Comparison of ENCODE assay signal across 12 cellular contexts in genomic region chr5:68048529-68048928, GRCh38.
DNase-seq lines count a peak whose midpoint lies in the region; ATAC-seq and TF ChIP-seq lines count a peak whose summit lies in the region.
"Had no signal": no experiment of that assay in that cellular context is flagged by ENCODE, and none has a peak within 500 bp of the region (broad histone marks: within the 10 kb centered on the region; RNA-seq: fewer than 3 reads in every experiment).

No MANE protein-coding gene starts in this region.

- CTCF ChIA-PET in WTC11 (lab: Charles Lee), result no interaction called here

- H3K27ac Mint-ChIP-seq in HFFc6, result peak overlapping the region; percentile 52
- H3K27ac Mint-ChIP-seq in endodermal cell, result no peak overlapping the region
- no peak overlapping the region for H3K27ac Mint-ChIP-seq in WTC11
- H3K27ac Mint-ChIP-seq: CD4-positive, CD25-positive, alpha-beta regulatory T cell had no signal

- no peaks in the 10 kb centered on the region for H3K27me3 ChIP-seq in endodermal cell (ENCODE audit: control insufficient read depth, insufficient read depth, low read length, poor library complexity, severe bottlenecking)
- H3K27me3 ChIP-seq in left lung, result no peaks in the 10 kb centered on the region

- H3K9me3 ChIP-seq in endodermal cell (ENCODE audit: control insufficient read depth, low read length), result peaks cover 69% of the 10 kb centered on the region
- H3K9me3 ChIP-seq in left lung, result peaks cover 0 to 15% of the 10 kb centered on the region in 2 donors

- WGBS in endodermal cell (ENCODE audit: insufficient coverage in 1 of 2, insufficient read length in 1 of 2), 2 experiments, result 95 to 96% methylated on average over 2 of the region's 3 CpGs

- no peak for TF ChIP-seq CTCF in HFFc6 (IDR thresholded peaks at IDR 0.05)
- no peak for TF ChIP-seq CTCF in endodermal cell (conservative IDR thresholded peaks at IDR 0.05)
- TF ChIP-seq CTCF in left lung (IDR thresholded peaks at IDR 0.05), result no peak
- TF ChIP-seq CTCF in WTC11 (IDR thresholded peaks at IDR 0.05), result no peak

- H3K4me3 ChIP-seq in endodermal cell (ENCODE audit: low read length) (peak overlapping the region; percentile 15), left lung (no peak overlapping the region)
- H3K4me3 ChIP-seq: A549, K562 had no signal

- ATAC-seq in left lung (peak; percentile 26), GM19351 (IDR thresholded peaks at IDR 0.05; ENCODE audit: unreplicated experiment) (no peak), WTC11 (no peak)
- ATAC-seq: A549, K562 had no signal

- H3K27ac ChIP-seq in endodermal cell (ENCODE audit: low read depth, low read length) (no peak overlapping the region), left lung (no peak overlapping the region)
- H3K27ac ChIP-seq: A549, HL-60 had no signal

- H3K36me3 Mint-ChIP-seq in HFFc6 (ENCODE audit: low read depth) (peaks cover 12% of the 10 kb centered on the region), endodermal cell (ENCODE audit: low read depth) (peaks cover 12% of the 10 kb centered on the region), WTC11 (peaks cover 52% of the 10 kb centered on the region)
- H3K36me3 Mint-ChIP-seq: CD4-positive, CD25-positive, alpha-beta regulatory T cell had no signal

- intact Hi-C loops in left lung (cut with DNase I), result no loop called here

- H3K4me1 ChIP-seq in endodermal cell (ENCODE audit: control insufficient read depth, insufficient read depth, low read length), result no peaks in the 10 kb centered on the region
- no peaks in the 10 kb centered on the region for H3K4me1 ChIP-seq in left lung

- H3K36me3 ChIP-seq in endodermal cell (ENCODE audit: control insufficient read depth, insufficient read depth, low read length) (no peaks in the 10 kb centered on the region), left lung (no peaks in the 10 kb centered on the region)

- H3K27me3 Mint-ChIP-seq in HFFc6 (ENCODE audit: insufficient read depth) (peaks cover 1% of the 10 kb centered on the region), endodermal cell (ENCODE audit: insufficient read depth) (peaks cover 5% of the 10 kb centered on the region), WTC11 (ENCODE audit: low read depth) (no peaks in the 10 kb centered on the region; the same call in 1 of the 2 replicates)

- H3K9ac ChIP-seq in endodermal cell (ENCODE audit: extremely low read depth, low read length, poor library complexity, severe bottlenecking), result no peak overlapping the region

- H3K4me1 Mint-ChIP-seq in HFFc6 (ENCODE audit: low read depth), result peaks cover 41% of the 10 kb centered on the region
- H3K4me1 Mint-ChIP-seq in endodermal cell, result no peaks in the 10 kb centered on the region
- no peaks in the 10 kb centered on the region for H3K4me1 Mint-ChIP-seq in WTC11
- H3K4me1 Mint-ChIP-seq: CD4-positive, CD25-positive, alpha-beta regulatory T cell had no signal

- H3K4me3 Mint-ChIP-seq in HFFc6 (no peak overlapping the region), endodermal cell (no peak overlapping the region), WTC11 (no peak overlapping the region)
- H3K4me3 Mint-ChIP-seq: CD4-positive, CD25-positive, alpha-beta regulatory T cell had no signal

- H3K9me3 Mint-ChIP-seq in HFFc6 (peaks cover 4% of the 10 kb centered on the region), endodermal cell (peaks cover 50% of the 10 kb centered on the region), WTC11 (peaks cover 86% of the 10 kb centered on the region)

- DNase-seq in HFFc6 (no peak), endodermal cell (no peak), left lung (no peak), amygdala (lab: John Stamatoyannopoulos, UW) (no peak), WTC11 (ENCODE audit: low spot score) (no peak), RKO (ENCODE audit: low spot score) (no peak)
- DNase-seq: CD4-positive, CD25-positive, alpha-beta regulatory T cell; GF-D8 had no signal

- POLR2A ChIA-PET in WTC11 (lab: Charles Lee), result no interaction called here

TF ChIP-seq in WTC11, 78 proteins besides CTCF, POLR2A, EP300 and RAD21:
- no peak for TF ChIP-seq IRF1 (CRISPR knock-in tag; IDR thresholded peaks at IDR 0.05)
- TF ChIP-seq MLX (CRISPR knock-in tag; IDR thresholded peaks at IDR 0.05), result no peak
- no peak for TF ChIP-seq MAX (CRISPR knock-in tag; IDR thresholded peaks at IDR 0.05)
- no peak for TF ChIP-seq NFATC4 (CRISPR knock-in tag; IDR thresholded peaks at IDR 0.05)
- no peak for TF ChIP-seq FOXK1 (CRISPR knock-in tag; IDR thresholded peaks at IDR 0.05)
- TF ChIP-seq ZNF263 (CRISPR knock-in tag; IDR thresholded peaks at IDR 0.05; ENCODE audit: low read depth), result no peak
- no peak for TF ChIP-seq ZBTB43 (CRISPR knock-in tag; IDR thresholded peaks at IDR 0.05)
- TF ChIP-seq ZNF396 (CRISPR knock-in tag; IDR thresholded peaks at IDR 0.05; ENCODE audit: borderline replicate concordance), result no peak
- no peak for TF ChIP-seq CREM (CRISPR knock-in tag; IDR thresholded peaks at IDR 0.05)
- TF ChIP-seq OVOL2 (CRISPR knock-in tag; IDR thresholded peaks at IDR 0.05; ENCODE audit: borderline replicate concordance), result no peak
- TF ChIP-seq ATF6 (CRISPR knock-in tag; IDR thresholded peaks at IDR 0.05), result no peak
- TF ChIP-seq ZBTB21 (CRISPR knock-in tag; IDR thresholded peaks at IDR 0.05; ENCODE audit: borderline replicate concordance), result no peak
- TF ChIP-seq PRRX2 (CRISPR knock-in tag; IDR thresholded peaks at IDR 0.05), result no peak
- TF ChIP-seq ELF4 (CRISPR knock-in tag; IDR thresholded peaks at IDR 0.05; ENCODE audit: low read depth), result no peak
- TF ChIP-seq ATF2 (CRISPR knock-in tag; IDR thresholded peaks at IDR 0.05; ENCODE audit: borderline replicate concordance, low read depth), result no peak
- TF ChIP-seq NFE2L1 (CRISPR knock-in tag; IDR thresholded peaks at IDR 0.05), result no peak
- no peak for TF ChIP-seq GRHL2 (CRISPR knock-in tag; IDR thresholded peaks at IDR 0.05; ENCODE audit: insufficient replicate concordance, severe bottlenecking)
